ENCODE assay signal across 1 cellular context in genomic region chr15:66285462-66286280, GRCh38.
TF ChIP-seq lines count a peak whose summit lies in the region.

No MANE protein-coding gene starts in this region.

TF ChIP-seq in K562, 482 proteins besides CTCF, POLR2A, EP300 and RAD21 (continues in another document):
- TF ChIP-seq ZNF609 (CRISPR knock-in tag; IDR thresholded peaks at IDR 0.05; ENCODE audit: borderline replicate concordance) (no peak), ESRRA (IDR thresholded peaks at IDR 0.05; ENCODE audit: borderline replicate concordance, low read depth) (peak; percentile 25; the same call in 1 of the 2 replicates), CUX1 (CRISPR knock-in tag; IDR thresholded peaks at IDR 0.05) (no peak), MCM5 (IDR thresholded peaks at IDR 0.05; ENCODE audit: low read depth) (no peak), CBFA2T2 (conservative IDR thresholded peaks at IDR 0.05) (0 out of 2 replicates have a peak, but pooled peaks have one; percentile 3), CBFB (CRISPR knock-in tag; IDR thresholded peaks at IDR 0.05) (no peak), DACH1 (IDR thresholded peaks at IDR 0.05; ENCODE audit: partially characterized antibody) (no peak), TGIF2 (CRISPR knock-in tag; IDR thresholded peaks at IDR 0.05) (no peak), CHD4 (IDR thresholded peaks at IDR 0.05; ENCODE audit: insufficient read depth, insufficient replicate concordance, low read depth, low read length, poor library complexity, severe bottlenecking) (no peak), ZNF785 (CRISPR knock-in tag; IDR thresholded peaks at IDR 0.05) (no peak), FIP1L1 (IDR thresholded peaks at IDR 0.05; ENCODE audit: low read depth, low read length, poor library complexity, severe bottlenecking) (no peak), XRCC4 (IDR thresholded peaks at IDR 0.05; ENCODE audit: extremely low read depth, insufficient read depth, insufficient read length) (no peak), DDX20 (tag; IDR thresholded peaks at IDR 0.05; ENCODE audit: low read depth) (no peak), NFIC (IDR thresholded peaks at IDR 0.05) (peak; percentile 66), NR3C1 (CRISPR knock-in tag; IDR thresholded peaks at IDR 0.05) (no peak), ZNF717 (CRISPR knock-in tag; IDR thresholded peaks at IDR 0.05) (no peak), REST (CRISPR knock-in tag; IDR thresholded peaks at IDR 0.05; ENCODE audit: low read depth) (no peak), ZNF311 (CRISPR knock-in tag; IDR thresholded peaks at IDR 0.05) (no peak), ZNF41 (CRISPR knock-in tag; conservative IDR thresholded peaks at IDR 0.05) (no peak), RBFOX2 (IDR thresholded peaks at IDR 0.05; ENCODE audit: low read depth, low read length) (no peak), HES1 (IDR thresholded peaks at IDR 0.05; ENCODE audit: low read depth) (peak; percentile 89), CBX5 (IDR thresholded peaks at IDR 0.05; ENCODE audit: borderline replicate concordance, low read depth) (no peak), RBBP5 (IDR thresholded peaks at IDR 0.05; ENCODE audit: borderline replicate concordance, insufficient read depth, low read length, poor library complexity, severe bottlenecking) (no peak), WHSC1 (IDR thresholded peaks at IDR 0.05; ENCODE audit: low read length) (no peak), CEBPG (CRISPR knock-in tag; IDR thresholded peaks at IDR 0.05) (no peak), CEBPG (tag; conservative IDR thresholded peaks at IDR 0.05 in 1 of 2, IDR thresholded peaks at IDR 0.05 in 1 of 2) (no peak), GABPA (tag; conservative IDR thresholded peaks at IDR 0.05; ENCODE audit: low read depth) (no peak), ERF (CRISPR knock-in tag; IDR thresholded peaks at IDR 0.05) (no peak), NFIX (CRISPR knock-in tag; IDR thresholded peaks at IDR 0.05; ENCODE audit: low read depth) (no peak), TSC22D4 (tag; IDR thresholded peaks at IDR 0.05) (no peak), ZNF217 (CRISPR knock-in tag; IDR thresholded peaks at IDR 0.05) (no peak), SMARCC2 (IDR thresholded peaks at IDR 0.05; ENCODE audit: low read depth) (no peak), RCOR1 (IDR thresholded peaks at IDR 0.05; ENCODE audit: borderline replicate concordance in 1 of 2, low read depth in 2 of 2, low read length in 2 of 2) (0 out of 4 replicates have a peak, but pooled peaks of 1 of the 2 experiments have one; percentile 39), POLR3G (IDR thresholded peaks at IDR 0.05; ENCODE audit: extremely low read depth, insufficient read length, insufficient replicate concordance) (no peak), KDM4B (IDR thresholded peaks at IDR 0.05; ENCODE audit: borderline replicate concordance in 2 of 2, low read depth in 1 of 2) (no peak), SMAD3 (CRISPR knock-in tag; conservative IDR thresholded peaks at IDR 0.05) (no peak), RNF2 (IDR thresholded peaks at IDR 0.05) (no peak), MCM7 (IDR thresholded peaks at IDR 0.05) (no peak), ZNF324 (CRISPR knock-in tag; IDR thresholded peaks at IDR 0.05) (no peak), ZNF551 (CRISPR knock-in tag; IDR thresholded peaks at IDR 0.05) (no peak), MECOM (CRISPR knock-in tag; IDR thresholded peaks at IDR 0.05) (no peak), PHB2 (IDR thresholded peaks at IDR 0.05; ENCODE audit: low read depth) (no peak), BRD9 (IDR thresholded peaks at IDR 0.05; ENCODE audit: low read depth, partially characterized antibody) (no peak), BACH1 (tag; IDR thresholded peaks at IDR 0.05) (no peak), ZNF780A (CRISPR knock-in tag; IDR thresholded peaks at IDR 0.05) (no peak), TCF7 (IDR thresholded peaks at IDR 0.05; ENCODE audit: borderline replicate concordance) (0 out of 2 replicates have a peak, but pooled peaks have one; percentile 53), ARID4B (CRISPR knock-in tag; IDR thresholded peaks at IDR 0.05) (no peak), TAF15 (IDR thresholded peaks at IDR 0.05; ENCODE audit: low read depth, low read length) (no peak), PTTG1 (tag; IDR thresholded peaks at IDR 0.05; ENCODE audit: low read depth) (no peak), RBM34 (IDR thresholded peaks at IDR 0.05; ENCODE audit: borderline replicate concordance, insufficient read depth, low read length) (no peak), POU5F1 (IDR thresholded peaks at IDR 0.05; ENCODE audit: borderline replicate concordance, low read depth, low read length, partially characterized antibody) (no peak), E2F3 (CRISPR knock-in tag; IDR thresholded peaks at IDR 0.05) (no peak), ZBTB8A (IDR thresholded peaks at IDR 0.05; ENCODE audit: partially characterized antibody) (no peak), TCF15 (CRISPR knock-in tag; IDR thresholded peaks at IDR 0.05) (no peak)
